ENCODE assay signal across 13 cellular contexts in the genomic region with DNA sequence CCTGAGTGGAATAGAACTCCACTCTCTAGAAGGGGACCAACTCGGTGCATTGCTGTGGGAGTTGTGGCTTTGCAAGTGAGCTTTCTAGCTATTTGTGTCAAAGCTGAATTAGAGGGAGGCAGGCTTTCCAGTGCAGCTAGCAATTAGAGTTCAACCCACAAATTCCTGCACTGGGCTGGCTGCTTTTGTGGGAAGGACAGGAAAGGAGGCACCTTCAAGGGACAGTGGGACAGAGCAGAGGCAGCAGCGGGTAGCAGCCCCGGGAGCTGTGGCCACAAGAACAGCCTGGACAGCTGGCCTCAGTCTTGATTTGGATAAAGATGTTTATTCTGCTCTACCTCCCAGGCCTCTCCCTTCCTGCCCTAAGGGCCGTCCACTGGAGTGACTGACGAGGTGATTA.
"Had no signal": no experiment of that assay in that cellular context is flagged by ENCODE, and none has a peak within 500 bp of the region (broad histone marks: within the 10 kb centered on the region; RNA-seq: fewer than 3 reads in every experiment).

No MANE protein-coding gene starts in this region.

- H3K27ac Mint-ChIP-seq: activated naive CD4-positive, alpha-beta T cell treated with anti-CD3 and anti-CD28 coated beads, Interleukin-2, amount 10 ng/mL, durations not matched to agents 7 days and 5 days; activated T-helper 17 cell treated with anti-CD3 and anti-CD28 coated beads, Interleukin-2, amount 50 U/mL, for 72 hours; dendritic cell treated with granulocyte-macrophage colony-stimulating factor and Interleukin-4, amounts not matched to agents 40 ng/mL and 50 ng/mL, for 4 days; naive thymus-derived CD8-positive, alpha-beta T cell had no signal

- H3K27me3 Mint-ChIP-seq: activated naive CD4-positive, alpha-beta T cell treated with anti-CD3 and anti-CD28 coated beads, Interleukin-2, amount 10 ng/mL, durations not matched to agents 7 days and 5 days; dendritic cell treated with granulocyte-macrophage colony-stimulating factor and Interleukin-4, amounts not matched to agents 40 ng/mL and 50 ng/mL, for 4 days had no signal

- H3K4me3 ChIP-seq: adrenal gland, thyroid gland, uterus had no signal

- DNase-seq: activated CD4-positive, alpha-beta T cell treated with anti-CD3 and anti-CD28 coated beads for 48 hours; activated naive CD4-positive, alpha-beta T cell treated with anti-CD3 and anti-CD28 coated beads, Interleukin-2, amount 10 ng/mL, durations not matched to agents 7 days and 5 days; activated T-cell treated with anti-CD3 and anti-CD28 coated beads for 4 hours; adrenal gland; cerebellar nuclear complex; erythroblast; left colon; naive thymus-derived CD8-positive, alpha-beta T cell; occipital lobe; thyroid gland; uterus had no signal

- H3K36me3 Mint-ChIP-seq: activated naive CD4-positive, alpha-beta T cell treated with anti-CD3 and anti-CD28 coated beads, Interleukin-2, amount 10 ng/mL, durations not matched to agents 7 days and 5 days; naive thymus-derived CD8-positive, alpha-beta T cell had no signal

- H3K4me1 Mint-ChIP-seq: activated naive CD4-positive, alpha-beta T cell treated with anti-CD3 and anti-CD28 coated beads, Interleukin-2, amount 10 ng/mL, durations not matched to agents 7 days and 5 days; activated T-helper 17 cell treated with anti-CD3 and anti-CD28 coated beads, Interleukin-2, amount 50 U/mL, for 72 hours; naive thymus-derived CD8-positive, alpha-beta T cell had no signal

- ATAC-seq: activated T-helper 17 cell treated with anti-CD3 and anti-CD28 coated beads, Interleukin-2, amount 50 U/mL, for 72 hours; left colon; naive thymus-derived CD8-positive, alpha-beta T cell had no signal

- H3K9me3 Mint-ChIP-seq: activated naive CD4-positive, alpha-beta T cell treated with anti-CD3 and anti-CD28 coated beads, Interleukin-2, amount 10 ng/mL, durations not matched to agents 7 days and 5 days; activated T-helper 17 cell treated with anti-CD3 and anti-CD28 coated beads, Interleukin-2, amount 50 U/mL, for 72 hours; dendritic cell treated with granulocyte-macrophage colony-stimulating factor and Interleukin-4, amounts not matched to agents 40 ng/mL and 50 ng/mL, for 4 days had no signal

- H3K4me3 Mint-ChIP-seq: activated naive CD4-positive, alpha-beta T cell treated with anti-CD3 and anti-CD28 coated beads, Interleukin-2, amount 10 ng/mL, durations not matched to agents 7 days and 5 days; activated T-helper 17 cell treated with anti-CD3 and anti-CD28 coated beads, Interleukin-2, amount 50 U/mL, for 72 hours; dendritic cell treated with granulocyte-macrophage colony-stimulating factor and Interleukin-4, amounts not matched to agents 40 ng/mL and 50 ng/mL, for 4 days; naive thymus-derived CD8-positive, alpha-beta T cell had no signal
